In genomic region chr3:143236226-143236964, GRCh38 we compare ENCODE assay signal across 1 cellular context.
TF ChIP-seq lines count a peak whose summit lies in the region.

No MANE protein-coding gene starts in this region.

TF ChIP-seq in GM12878, 131 proteins besides CTCF, POLR2A, EP300 and RAD21 (continued from another document):
- peak; percentile 1; the same call in 1 of the 2 replicates for TF ChIP-seq BCL11A (IDR thresholded peaks at IDR 0.05; ENCODE audit: low read depth, low read length)
- TF ChIP-seq PAX5 (IDR thresholded peaks at IDR 0.05; ENCODE audit: borderline replicate concordance, low read depth, low read length) = peak; percentile 42; the same call in 1 of the 2 replicates
- TF ChIP-seq RAD51 (IDR thresholded peaks at IDR 0.05) = no peak
- 0 out of 4 replicates have a peak, but pooled peaks of 1 of the 2 experiments have one; percentile 5 for TF ChIP-seq BHLHE40 (IDR thresholded peaks at IDR 0.05; ENCODE audit: borderline replicate concordance in 1 of 2, low read depth in 2 of 2, low read length in 1 of 2)
- no peak for TF ChIP-seq CHD1 (IDR thresholded peaks at IDR 0.05; ENCODE audit: low read depth, low read length)
- TF ChIP-seq E4F1 (IDR thresholded peaks at IDR 0.05; ENCODE audit: borderline replicate concordance, partially characterized antibody) = no peak
- 0 out of 2 replicates have a peak, but pooled peaks have one; percentile 22 for TF ChIP-seq DPF2 (IDR thresholded peaks at IDR 0.05)
- TF ChIP-seq MTA2 (IDR thresholded peaks at IDR 0.05; ENCODE audit: low read depth) = peak; percentile 58
TF ChIP-seq in GM12878: peak in this region for 6.
